Comparison of ENCODE assay signal across 33 cellular contexts in genomic region chr7:44151679-44152355, GRCh38. TPM values are rescaled to one million over a fixed set of nuclear protein-coding genes. Genes with fewer than 3 reads are reported as not detected.
A peak's percentile ranks its signal among the peaks of the same experiment; 100 is the strongest.
DNase-seq lines count a peak whose midpoint lies in the region; ATAC-seq and TF ChIP-seq lines count a peak whose summit lies in the region.
"Had no signal": no experiment of that assay in that cellular context is flagged by ENCODE, and none has a peak within 500 bp of the region (broad histone marks: within the 10 kb centered on the region; RNA-seq: fewer than 3 reads in every experiment).

No MANE protein-coding gene starts in this region.

- H3K27me3 Mint-ChIP-seq in type B pancreatic cell, result peaks cover 7% of the 10 kb centered on the region
- H3K27me3 Mint-ChIP-seq: B cell, T-cell had no signal

- H3K27ac Mint-ChIP-seq in type B pancreatic cell, result no peak overlapping the region
- H3K27ac Mint-ChIP-seq: B cell; CD8-positive, alpha-beta T cell; nephron progenitor cell; T-cell had no signal

- peaks cover 8% of the 10 kb centered on the region for H3K27me3 ChIP-seq in left ventricle myocardium inferior (ENCODE audit: low read depth)
- H3K27me3 ChIP-seq: adrenal gland, body of pancreas, right atrium auricular region, transverse colon had no signal

- no peak for ATAC-seq in left lobe of liver
- ATAC-seq: body of pancreas; CD8-positive, alpha-beta T cell; Panc1; T-cell had no signal

- no peaks in the 10 kb centered on the region for H3K9me3 ChIP-seq in left ventricle myocardium inferior (replicated peaks)
- H3K9me3 ChIP-seq: adrenal gland, body of pancreas, right atrium auricular region, transverse colon had no signal

- peaks cover under 1% of the 10 kb centered on the region for H3K4me1 ChIP-seq in left ventricle myocardium inferior
- H3K4me1 ChIP-seq: adrenal gland, transverse colon had no signal

- no peak overlapping the region for H3K27ac ChIP-seq in left ventricle myocardium inferior (replicated peaks)
- H3K27ac ChIP-seq: adrenal gland, body of pancreas, parathyroid adenoma, right atrium auricular region, transverse colon had no signal

- TF ChIP-seq CTCF in type B pancreatic cell (conservative IDR thresholded peaks at IDR 0.05), result no peak
- TF ChIP-seq CTCF in left ventricle myocardium inferior (IDR thresholded peaks at IDR 0.05; ENCODE audit: borderline replicate concordance), result no peak

- H3K9me3 Mint-ChIP-seq in type B pancreatic cell, result no peaks in the 10 kb centered on the region
- H3K9me3 Mint-ChIP-seq: CD8-positive, alpha-beta T cell; nephron progenitor cell; T-cell had no signal

- H3K4me1 Mint-ChIP-seq in type B pancreatic cell (ENCODE audit: unreplicated experiment), result peaks cover 18% of the 10 kb centered on the region
- H3K4me1 Mint-ChIP-seq: T-cell had no signal

- H3K36me3 Mint-ChIP-seq in type B pancreatic cell, result no peaks in the 10 kb centered on the region
- H3K36me3 Mint-ChIP-seq: CD8-positive, alpha-beta T cell; T-cell had no signal

- no peaks in the 10 kb centered on the region for H3K36me3 ChIP-seq in left ventricle myocardium inferior
- H3K36me3 ChIP-seq: adrenal gland, right atrium auricular region, transverse colon had no signal

- intact Hi-C loops in left ventricle myocardium inferior (cut with micrococcal nuclease), result no loop called here

- H3K4me3 Mint-ChIP-seq in type B pancreatic cell, result no peak overlapping the region
- H3K4me3 Mint-ChIP-seq: B cell; CD8-positive, alpha-beta T cell; nephron progenitor cell; T-cell had no signal

- no peak overlapping the region for H3K4me3 ChIP-seq in left ventricle myocardium inferior
- H3K4me3 ChIP-seq: adrenal gland, body of pancreas, right atrium auricular region, transverse colon had no signal

- DNase-seq in activated effector memory CD4-positive, alpha-beta T cell treated with anti-CD3 and anti-CD28 coated beads, Interleukin-2, amount 50 U/mL, for 16 hours, result peak; percentile 49
- DNase-seq in activated effector memory CD4-positive, alpha-beta T cell treated with Interleukin-2 at 50 U/mL for 16 hours, result no peak
- DNase-seq in left lobe of liver (ENCODE audit: low spot score) (peak; percentile 43), type B pancreatic cell (ENCODE audit: extremely low spot score, unreplicated experiment) (peak; percentile 51), NCI-H82 (lab: John Stamatoyannopoulos, UW) (no peak), left ventricle myocardium inferior (no peak)
- DNase-seq: activated CD4-positive, alpha-beta T cell treated with anti-CD3 and anti-CD28 coated beads for 1 hour; activated naive CD4-positive, alpha-beta T cell treated with Interleukin-2 at 50 U/mL for 16 hours; activated T-cell treated with anti-CD3 and anti-CD28 coated beads, Interleukin-2, amount 50 U/mL, for 1 hour; CD8-positive, alpha-beta T cell; effector CD4-positive, alpha-beta T cell; KBM-7; NCI-H1105; NCI-H1930; NCI-H524 treated with DMSO at 0.1 percent for 48 hours; nephron progenitor cell; SIG-M5; stimulated activated CD4-positive, alpha-beta T cell treated with anti-CD3 and anti-CD28 coated beads, Interleukin-2, amount 100 ng/mL, for 24 hours; transverse colon had no signal

RNA-seq across cellular contexts. Expression of gene MYL7, which starts 10.7 kb away (rescaled TPM):
- total RNA-seq in left lobe of liver, result not detected
- total RNA-seq in type B pancreatic cell (ENCODE audit: low replicate concordance), result 1.6 and 2.5 TPM in 2 replicates
- 518 TPM for total RNA-seq in left ventricle myocardium inferior
- total RNA-seq: A673; adrenal gland; B cell; body of pancreas; CD8-positive, alpha-beta T cell; cerebellum; epithelial cell of proximal tubule; HT-29; lung microvascular endothelial cell; MCF 10A; mucosa of gallbladder; T-cell; transverse colon had no signal

RNA-seq across cellular contexts. Expression of gene POLD2, which starts 28.5 kb away (rescaled TPM):
- total RNA-seq in left lobe of liver, result 78.3 TPM
- total RNA-seq in type B pancreatic cell (ENCODE audit: low replicate concordance), result 122 and 142 TPM in 2 replicates
- 78.0 TPM for total RNA-seq in left ventricle myocardium inferior

RNA-seq across cellular contexts. Expression of gene GCK, which starts 37.4 kb away (rescaled TPM):
- total RNA-seq in left lobe of liver (1.7 TPM), type B pancreatic cell (ENCODE audit: low replicate concordance) (5.6 and 6.7 TPM in 2 replicates), left ventricle myocardium inferior (0.49 TPM)
- total RNA-seq: A673, HT-29, MCF 10A had no signal

RNA-seq across cellular contexts. Expression of gene AEBP1, which starts 47.7 kb away (rescaled TPM):
- total RNA-seq in left lobe of liver, result 9.4 TPM
- total RNA-seq in type B pancreatic cell (ENCODE audit: low replicate concordance), result 5.0 and 64.1 TPM in 2 replicates
- 20.5 TPM for total RNA-seq in left ventricle myocardium inferior
- total RNA-seq: HT-29, MCF 10A had no signal

RNA-seq across cellular contexts. Expression of gene YKT6, which starts 49.0 kb away (rescaled TPM):
- total RNA-seq in left lobe of liver, result 19.9 TPM
- total RNA-seq in type B pancreatic cell (ENCODE audit: low replicate concordance), result 82.4 and 97.4 TPM in 2 replicates
- 53.3 TPM for total RNA-seq in left ventricle myocardium inferior

Comparison
In these comparisons a context has a peak if more than half of its experiments do, and no peak if none do; other contexts are left out.
1. DNase-seq: peak in activated effector memory CD4-positive, alpha-beta T cell treated with anti-CD3 and anti-CD28 coated beads, Interleukin-2, amount 50 U/mL, for 16 hours (single experiment), left lobe of liver (single experiment) and type B pancreatic cell (single experiment); none in activated effector memory CD4-positive, alpha-beta T cell treated with Interleukin-2 at 50 U/mL for 16 hours (single experiment), NCI-H82 (single experiment) and left ventricle myocardium inferior (single experiment).
2. RNA of gene MYL7, which starts 10.7 kb away (total RNA-seq): 518 TPM in left ventricle myocardium inferior (single experiment); 1.6 to 2.5 TPM in type B pancreatic cell and not detected in left lobe of liver (single experiment); every median in the first group is over 100 times any median in the second.